ENCODE assay signal across 14 cellular contexts in genomic region chr3:23648326-23648964, GRCh38.
DNase-seq lines count a peak whose midpoint lies in the region; ATAC-seq and TF ChIP-seq lines count a peak whose summit lies in the region.
"Had no signal": no experiment of that assay in that cellular context is flagged by ENCODE, and none has a peak within 500 bp of the region (broad histone marks: within the 10 kb centered on the region; RNA-seq: fewer than 3 reads in every experiment).

No MANE protein-coding gene starts in this region.

- H3K4me3 ChIP-seq in BLaER1 treated with 17β-estradiol and CSF1 and Interleukin-3, amounts not matched to agents 10 nM and 100 nM = no peak overlapping the region
- H3K4me3 ChIP-seq in MM.1S (ENCODE audit: low read length) (no peak overlapping the region), lung (no peak overlapping the region)

- H3F3A ChIP-seq in MM.1S (ENCODE audit: insufficient read depth, low read length) = peaks cover 5% of the 10 kb centered on the region

- H3K36me3 Mint-ChIP-seq in chondrocyte (ENCODE audit: low read depth) = no peaks in the 10 kb centered on the region

- TF ChIP-seq CTCF in MM.1S (IDR thresholded peaks at IDR 0.05; ENCODE audit: low read length) (0 out of 2 replicates have a peak, but pooled peaks have one; percentile 6), chondrocyte (IDR thresholded peaks at IDR 0.05) (peak; percentile 28), lung (IDR thresholded peaks at IDR 0.05; ENCODE audit: control extremely low read depth, extremely low read depth) (no peak)

- DNase-seq in MM.1S = no peak
- DNase-seq in chondrocyte (ENCODE audit: low spot score) = no peak
- peak; percentile 24 for DNase-seq in lung (ENCODE audit: low spot score)
- no peak for DNase-seq in glomerular visceral epithelial cell (ENCODE audit: extremely low spot score)
- no peak for DNase-seq in occipital lobe (lab: John Stamatoyannopoulos, UW)
- DNase-seq in germinal center (ENCODE audit: low spot score) = no peak
- no peak for DNase-seq in 8988T
- DNase-seq: activated CD4-positive, CD25-positive, alpha-beta regulatory T cell treated with anti-CD3 and anti-CD28 coated beads, Interleukin-2, amount 50 U/mL, for 72 hours; activated effector memory CD4-positive, alpha-beta T cell treated with anti-CD3 and anti-CD28 coated beads, Interleukin-2, amount 50 U/mL, for 16 hours; Caco-2; cortex of kidney; H7; NCI-H1417 had no signal

- H3K4me3 Mint-ChIP-seq in chondrocyte (ENCODE audit: unreplicated experiment) = no peak overlapping the region

- no peaks in the 10 kb centered on the region for H3K27me3 ChIP-seq in BLaER1 treated with 17β-estradiol and CSF1 and Interleukin-3, amounts not matched to agents 10 nM and 100 nM
- H3K27me3 ChIP-seq in MM.1S (replicated peaks; ENCODE audit: insufficient read depth, low read length) (no peaks in the 10 kb centered on the region), lung (ENCODE audit: control insufficient read depth, insufficient read depth) (no peaks in the 10 kb centered on the region)

- H3K27ac ChIP-seq in BLaER1 treated with 17β-estradiol and CSF1 and Interleukin-3, amounts not matched to agents 10 nM and 100 nM = peak overlapping the region in 3 of 11 experiments; percentile 7 to 75 (median 52); a peak in 3 of 22 replicates
- H3K27ac ChIP-seq in MM.1S (ENCODE audit: low read length) = no peak overlapping the region
- H3K27ac ChIP-seq in lung (ENCODE audit: low read depth in 1 of 2, low read length in 1 of 2) = no peak overlapping the region

- H2AFZ ChIP-seq in MM.1S (ENCODE audit: low read length) = no peak overlapping the region

- peaks cover 24 to 32% (median 29%) of the 10 kb centered on the region in 10 experiments for H3K4me1 ChIP-seq in BLaER1 treated with 17β-estradiol and CSF1 and Interleukin-3, amounts not matched to agents 10 nM and 100 nM
- H3K4me1 ChIP-seq in MM.1S (ENCODE audit: low read length) (peaks cover 25% of the 10 kb centered on the region), lung (ENCODE audit: control insufficient read depth in 2 of 2, insufficient read depth in 2 of 2, low read length in 2 of 2) (peaks cover 0 to 2% of the 10 kb centered on the region in 2 donors)
- H3K4me1 ChIP-seq: Caco-2 had no signal

- H4K20me1 ChIP-seq in BLaER1 treated with 17β-estradiol and CSF1 and Interleukin-3, amounts not matched to agents 10 nM and 100 nM = no peaks in the 10 kb centered on the region
- H4K20me1 ChIP-seq in MM.1S (ENCODE audit: insufficient read depth, low read length) = no peaks in the 10 kb centered on the region

- H3K36me3 ChIP-seq in BLaER1 treated with 17β-estradiol and CSF1 and Interleukin-3, amounts not matched to agents 10 nM and 100 nM = no peaks in the 10 kb centered on the region
- H3K36me3 ChIP-seq in MM.1S (replicated peaks; ENCODE audit: insufficient read depth, low read length) = no peaks in the 10 kb centered on the region
- no peaks in the 10 kb centered on the region for H3K36me3 ChIP-seq in lung (ENCODE audit: control insufficient read depth in 2 of 2, insufficient read depth in 2 of 2, low read length in 2 of 2)

- H3K79me2 ChIP-seq in MM.1S (ENCODE audit: low read length) = no peaks in the 10 kb centered on the region

- ATAC-seq in lung (ENCODE audit: insufficient read depth, low FRiP score) = no peak

- peaks cover 21% of the 10 kb centered on the region for H3K4me1 Mint-ChIP-seq in chondrocyte (ENCODE audit: low read depth)

- peaks cover 0 to 10% (median 0%) of the 10 kb centered on the region in 11 experiments; a peak in 4 of 22 replicates for H3K9me3 ChIP-seq in BLaER1 treated with 17β-estradiol and CSF1 and Interleukin-3, amounts not matched to agents 10 nM and 100 nM (replicated peaks in 1 of 11)
- no peaks in the 10 kb centered on the region for H3K9me3 ChIP-seq in MM.1S (replicated peaks; ENCODE audit: insufficient read depth, low read length)
- peaks cover 0 to 2% of the 10 kb centered on the region in 2 donors for H3K9me3 ChIP-seq in lung (ENCODE audit: control insufficient read depth in 2 of 2, insufficient read depth in 1 of 2, low read length in 1 of 2)
- H3K9me3 ChIP-seq: Caco-2 had no signal

- peak overlapping the region in 8 of 11 experiments; percentile 1 to 92 (median 72); a peak in 8 of 22 replicates for H3K4me2 ChIP-seq in BLaER1 treated with 17β-estradiol and CSF1 and Interleukin-3, amounts not matched to agents 10 nM and 100 nM
- H3K4me2 ChIP-seq in MM.1S (ENCODE audit: low read depth, low read length) = no peak overlapping the region

- H3K9ac ChIP-seq in BLaER1 treated with 17β-estradiol and CSF1 and Interleukin-3, amounts not matched to agents 10 nM and 100 nM = no peak overlapping the region
- no peak overlapping the region for H3K9ac ChIP-seq in MM.1S (ENCODE audit: low read length)

- 63 to 75% methylated on average over 4 of the region's 4 CpGs for WGBS in lung, 2 donors

- H3K9me3 Mint-ChIP-seq in chondrocyte (ENCODE audit: low read depth) = peaks cover 3% of the 10 kb centered on the region

- no peak overlapping the region for H3K27ac Mint-ChIP-seq in chondrocyte (ENCODE audit: unreplicated experiment)

- H3K27me3 Mint-ChIP-seq in chondrocyte (ENCODE audit: low read depth) = no peaks in the 10 kb centered on the region

- H3K9me2 ChIP-seq in MM.1S (replicated peaks; ENCODE audit: insufficient read depth, low read length) = no peaks in the 10 kb centered on the region
